ENCODE assay signal across 31 cellular contexts in genomic region chr15:95646484-95646883, GRCh38.
"Had no signal": no experiment of that assay in that cellular context is flagged by ENCODE, and none has a peak within 500 bp of the region (broad histone marks: within the 10 kb centered on the region; RNA-seq: fewer than 3 reads in every experiment).

No MANE protein-coding gene starts in this region.

- H3K27me3 Mint-ChIP-seq: stimulated activated memory B cell treated with anti-CD40 and anti-IgM and Interleukin-4, amounts not matched to agents 10 μg/mL and 1 μg/mL and 100 μg/mL, for 72 hours; type B pancreatic cell had no signal

- H3K4me1 Mint-ChIP-seq: naive thymus-derived CD8-positive, alpha-beta T cell; neural progenitor cell; stimulated activated memory B cell treated with anti-CD40 and anti-IgM and Interleukin-4, amounts not matched to agents 10 μg/mL and 1 μg/mL and 100 μg/mL, for 72 hours; stimulated activated naive CD8-positive, alpha-beta T cell treated with anti-CD3 and anti-CD28 coated beads, Interleukin-15, amount 100 ng/mL, for 72 hours had no signal

- H3K27me3 ChIP-seq: neural progenitor cell, ovary, spleen, suprapubic skin, testis, tibial artery, transverse colon, upper lobe of right lung, uterus had no signal

- H3K4me2 ChIP-seq: neural progenitor cell, smooth muscle cell had no signal

- H3K9ac ChIP-seq: neural progenitor cell, parathyroid adenoma had no signal

- H3K36me3 ChIP-seq: neural progenitor cell, ovary, spleen, suprapubic skin, tibial artery, transverse colon, upper lobe of right lung, uterus had no signal

- H3K4me1 ChIP-seq: neural progenitor cell, parathyroid adenoma, psoas muscle, spleen, suprapubic skin, testis, tibial artery, transverse colon, upper lobe of right lung, uterus had no signal

- H3K9me3 Mint-ChIP-seq: naive thymus-derived CD8-positive, alpha-beta T cell; natural killer cell treated with Interleukin-12 subunit alpha and Interleukin-12 subunit beta and Interleukin-15 and Interleukin-18, amount 100 ng/mL, for 72 hours; stimulated activated memory B cell treated with anti-CD40 and anti-IgM and Interleukin-4, amounts not matched to agents 10 μg/mL and 1 μg/mL and 100 μg/mL, for 72 hours; stimulated activated naive CD8-positive, alpha-beta T cell treated with anti-CD3 and anti-CD28 coated beads, Interleukin-15, amount 100 ng/mL, for 72 hours had no signal

- H2AFZ ChIP-seq: parathyroid adenoma had no signal

- H3K4me3 Mint-ChIP-seq: naive thymus-derived CD8-positive, alpha-beta T cell; natural killer cell treated with Interleukin-12 subunit alpha and Interleukin-12 subunit beta and Interleukin-15 and Interleukin-18, amount 100 ng/mL, for 72 hours; neural progenitor cell; stimulated activated memory B cell treated with anti-CD40 and anti-IgM and Interleukin-4, amounts not matched to agents 10 μg/mL and 1 μg/mL and 100 μg/mL, for 72 hours; stimulated activated naive CD8-positive, alpha-beta T cell treated with anti-CD3 and anti-CD28 coated beads, Interleukin-15, amount 100 ng/mL, for 72 hours; type B pancreatic cell had no signal

- DNase-seq: naive thymus-derived CD8-positive, alpha-beta T cell; occipital lobe; ovary; posterior cingulate gyrus; psoas muscle; right cardiac atrium; spleen; stimulated activated CD4-positive, alpha-beta T cell treated with anti-CD3 and anti-CD28 coated beads, Interleukin-12 subunit alpha, Interleukin-12 subunit beta, amount 100 ng/mL, for 4 hours; stimulated activated CD4-positive, alpha-beta T cell treated with anti-CD3 and anti-CD28 coated beads, Interleukin-1b, Interleukin-23, amount 100 ng/mL, for 48 hours; stimulated activated CD4-positive, alpha-beta T cell treated with anti-CD3 and anti-CD28 coated beads, Interleukin-4, amount 100 ng/mL, for 1 hour; stimulated activated CD4-positive, alpha-beta T cell treated with anti-CD3 and anti-CD28 coated beads, Interleukin-4, amount 100 ng/mL, for 4 hours; stimulated activated CD8-positive, alpha-beta memory T cell treated with anti-CD3 and anti-CD28 coated beads, Interleukin-4, amount 100 ng/mL, for 48 hours; stimulated activated naive CD4-positive, alpha-beta T cell; stimulated activated naive CD8-positive, alpha-beta T cell treated with anti-CD3 and anti-CD28 coated beads, Interleukin-15, amount 100 ng/mL, for 72 hours; stimulated activated naive CD8-positive, alpha-beta T cell treated with anti-CD3 and anti-CD28 coated beads, Interleukin-15, Interleukin-2, amounts not matched to agents 100 U/mL and 50 U/mL, for 24 hours; substantia nigra; testis; tibial artery; transverse colon; upper lobe of right lung; uterus had no signal

- ATAC-seq: naive thymus-derived CD8-positive, alpha-beta T cell; natural killer cell treated with Interleukin-12 subunit alpha and Interleukin-12 subunit beta and Interleukin-15 and Interleukin-18, amount 100 ng/mL, for 72 hours; psoas muscle; right cardiac atrium; sciatic nerve; stimulated activated memory B cell treated with anti-CD40 and anti-IgM and Interleukin-4, amounts not matched to agents 10 μg/mL and 1 μg/mL and 100 μg/mL, for 72 hours; stimulated activated naive CD8-positive, alpha-beta T cell treated with anti-CD3 and anti-CD28 coated beads, Interleukin-15, amount 100 ng/mL, for 72 hours; stimulated activated naive CD8-positive, alpha-beta T cell treated with anti-CD3 and anti-CD28 coated beads, Interleukin-15, Interleukin-2, amounts not matched to agents 100 U/mL and 50 U/mL, for 24 hours; upper lobe of right lung had no signal

- H3K36me3 Mint-ChIP-seq: naive thymus-derived CD8-positive, alpha-beta T cell; neural progenitor cell; stimulated activated memory B cell treated with anti-CD40 and anti-IgM and Interleukin-4, amounts not matched to agents 10 μg/mL and 1 μg/mL and 100 μg/mL, for 72 hours; type B pancreatic cell had no signal

- H3K27ac Mint-ChIP-seq: natural killer cell treated with Interleukin-12 subunit alpha and Interleukin-12 subunit beta and Interleukin-15 and Interleukin-18, amount 100 ng/mL, for 72 hours; neural progenitor cell; progenitor cell of endocrine pancreas; stimulated activated memory B cell treated with anti-CD40 and anti-IgM and Interleukin-4, amounts not matched to agents 10 μg/mL and 1 μg/mL and 100 μg/mL, for 72 hours; stimulated activated naive CD8-positive, alpha-beta T cell treated with anti-CD3 and anti-CD28 coated beads, Interleukin-15, amount 100 ng/mL, for 72 hours; type B pancreatic cell had no signal

- H3K4me3 ChIP-seq: neural progenitor cell, ovary, psoas muscle, skin epidermis, smooth muscle cell, spleen, suprapubic skin, testis, tibial artery, transverse colon, upper lobe of right lung, uterus had no signal

- H3K27ac ChIP-seq: neural progenitor cell, ovary, parathyroid adenoma, psoas muscle, skin epidermis, spleen, suprapubic skin, testis, tibial artery, transverse colon, upper lobe of right lung, uterus had no signal

- H3K79me2 ChIP-seq: parathyroid adenoma had no signal

- H3K9me3 ChIP-seq: ovary, psoas muscle, spleen, suprapubic skin, testis, tibial artery, transverse colon, upper lobe of right lung, uterus had no signal
